In genomic region chr7:22855049-22855392, GRCh38 we compare ENCODE assay signal across 8 cellular contexts. TPM values are rescaled to one million over a fixed set of nuclear protein-coding genes. Genes with fewer than 3 reads are reported as not detected.
DNase-seq lines count a peak whose midpoint lies in the region; ATAC-seq, FAIRE-seq and TF ChIP-seq lines count a peak whose summit lies in the region.

No MANE protein-coding gene starts in this region.

- DNase-seq in right atrium auricular region (ENCODE audit: low spot score), result no peak
- no peak for DNase-seq in Right ventricle myocardium superior
- no peak for DNase-seq in activated B cell treated with CpG ODN at 0.5 μM for 24 hours
- DNase-seq in keratinocyte (ENCODE audit: low read depth, low spot score), result no peak
- DNase-seq in upper lobe of left lung, result no peak
- no peak for DNase-seq in NK-92 (lab: John Stamatoyannopoulos, UW; ENCODE audit: unreplicated experiment)
- no peak for DNase-seq in stimulated activated CD4-positive, alpha-beta T cell treated with anti-CD3 and anti-CD28 coated beads, Interleukin-15, amount 100 ng/mL, for 24 hours

- intact Hi-C loops in Right ventricle myocardium superior (cut with DNase I) (loop anchor here (5.0 kb wide), 1 partner anchor 157 kb away; the partner anchor contains the start of gene HYCC1), activated B cell treated with CpG ODN at 0.5 μM for 24 hours (cut with micrococcal nuclease) (loop anchor here (2.0 to 10.0 kb wide), 2 partner anchors 190 to 328 kb away; partner anchors contain the start of gene NUP42)

- no peaks in the 10 kb centered on the region for H3K9me1 ChIP-seq in keratinocyte (ENCODE audit: control insufficient read depth, extremely low read depth, insufficient read depth, low read length)

- no peak for TF ChIP-seq CTCF in right atrium auricular region (IDR thresholded peaks at IDR 0.05)
- no peak for TF ChIP-seq CTCF in activated B cell treated with CpG ODN at 0.5 μM for 24 hours (IDR thresholded peaks at IDR 0.05)
- TF ChIP-seq CTCF in keratinocyte (optimal IDR thresholded peaks at IDR 0.05 in 1 of 3, IDR thresholded peaks at IDR 0.05 in 1 of 3, conservative IDR thresholded peaks at IDR 0.05 in 1 of 3; ENCODE audit: extremely low read depth in 1 of 3, insufficient read depth in 2 of 3, low read length in 3 of 3), result no peak
- no peak for TF ChIP-seq CTCF in upper lobe of left lung (IDR thresholded peaks at IDR 0.05)

- ATAC-seq in Right ventricle myocardium superior (ENCODE audit: poor library complexity) (no peak), activated B cell treated with CpG ODN at 0.5 μM for 24 hours (ENCODE audit: low read depth) (no peak), upper lobe of left lung (ENCODE audit: low FRiP score in 2 of 2) (no peak), HG03457 (IDR thresholded peaks at IDR 0.05; ENCODE audit: unreplicated experiment) (no peak)

- H3K9ac ChIP-seq in keratinocyte (ENCODE audit: control insufficient read depth, extremely low read depth, insufficient read depth, low read length), result peak overlapping the region; percentile 99

- H3K4me3 Mint-ChIP-seq in activated B cell treated with CpG ODN at 0.5 μM for 24 hours, result peak overlapping the region; percentile 96

- H3K4me1 Mint-ChIP-seq in activated B cell treated with CpG ODN at 0.5 μM for 24 hours, result peaks cover 58% of the 10 kb centered on the region

- peaks cover 41% of the 10 kb centered on the region for H3K36me3 Mint-ChIP-seq in activated B cell treated with CpG ODN at 0.5 μM for 24 hours (ENCODE audit: low read depth)

- H3K9me3 ChIP-seq in right atrium auricular region (no peaks in the 10 kb centered on the region), keratinocyte (ENCODE audit: control insufficient read depth, low read depth, low read length) (no peaks in the 10 kb centered on the region), upper lobe of left lung (no peaks in the 10 kb centered on the region)

- no peaks in the 10 kb centered on the region for H3K27me3 ChIP-seq in right atrium auricular region
- H3K27me3 ChIP-seq in keratinocyte (ENCODE audit: control insufficient read depth, extremely low read depth, insufficient read depth, low read length), result no peaks in the 10 kb centered on the region
- H3K27me3 ChIP-seq in upper lobe of left lung, result no peaks in the 10 kb centered on the region

- H3K79me2 ChIP-seq in keratinocyte (ENCODE audit: control insufficient read depth, insufficient read depth, low read length), result peaks cover 9% of the 10 kb centered on the region

- H4K20me1 ChIP-seq in keratinocyte (ENCODE audit: control insufficient read depth, extremely low read depth, insufficient read depth, low read length), result no peaks in the 10 kb centered on the region

- 48 to 49% methylated on average over 9 of the region's 9 CpGs for WGBS in upper lobe of left lung, 2 donors

- peak overlapping the region; percentile 91 for H3K27ac Mint-ChIP-seq in activated B cell treated with CpG ODN at 0.5 μM for 24 hours

- H3K4me2 ChIP-seq in keratinocyte (ENCODE audit: control insufficient read depth, extremely low read depth, insufficient read depth, low read depth, low read length), result peak overlapping the region; percentile 93

- H3K27me3 Mint-ChIP-seq in activated B cell treated with CpG ODN at 0.5 μM for 24 hours, result no peaks in the 10 kb centered on the region

- H2AFZ ChIP-seq in keratinocyte (ENCODE audit: control insufficient read depth, low read length), result no peak overlapping the region

- no peaks in the 10 kb centered on the region for H3K9me3 Mint-ChIP-seq in activated B cell treated with CpG ODN at 0.5 μM for 24 hours

- H3K4me3 ChIP-seq in right atrium auricular region (peak overlapping the region; percentile 61 to 69), keratinocyte (ENCODE audit: control insufficient read depth in 2 of 3, extremely low read depth in 1 of 3, insufficient read depth in 2 of 3, low read depth in 1 of 3, low read length in 3 of 3) (peak overlapping the region; percentile 79 to 92 (median 81)), upper lobe of left lung (peak overlapping the region; percentile 59 to 84 (median 69))

- H3K27ac ChIP-seq in right atrium auricular region (peak overlapping the region; percentile 94 to 96), keratinocyte (ENCODE audit: control insufficient read depth, insufficient read depth, low read length) (peak overlapping the region; percentile 98), upper lobe of left lung (peak overlapping the region; percentile 79 to 95 (median 90))

- FAIRE-seq in keratinocyte (lab: Jason Lieb, UNC), result no peak

- CTCF ChIA-PET in activated B cell treated with CpG ODN at 0.5 μM for 24 hours (lab: Charles Lee), result interaction anchor here (4.2 kb wide), 1 partner anchor 200 kb away, joined by 27 read pairs; no protein-coding TSS in a partner anchor

- TF ChIP-seq POLR2A in upper lobe of left lung (IDR thresholded peaks at IDR 0.05), result no peak

- H3K36me3 ChIP-seq in right atrium auricular region, result peaks cover 28% of the 10 kb centered on the region
- peaks cover 0 to 7% of the 10 kb centered on the region in 2 experiments for H3K36me3 ChIP-seq in keratinocyte (ENCODE audit: control insufficient read depth in 2 of 2, extremely low read depth in 1 of 2, insufficient read depth in 2 of 2, low read length in 2 of 2)
- H3K36me3 ChIP-seq in upper lobe of left lung, result peaks cover 0 to 20% (median 0%) of the 10 kb centered on the region in 4 donors

- dilution Hi-C loops in keratinocyte (cut with MboI; ENCODE audit: extremely low pct_ligation_motif_present, low sequenced_read_pairs), result no loop called here

- TF ChIP-seq EP300 in upper lobe of left lung (IDR thresholded peaks at IDR 0.05), result no peak

- H3K4me1 ChIP-seq in right atrium auricular region, result peaks cover 0 to 34% of the 10 kb centered on the region in 2 donors
- H3K4me1 ChIP-seq in keratinocyte (ENCODE audit: control insufficient read depth, extremely low read depth, insufficient read depth, low read length), result peaks cover 52% of the 10 kb centered on the region
- peaks cover 3 to 29% (median 28%) of the 10 kb centered on the region in 4 donors for H3K4me1 ChIP-seq in upper lobe of left lung

- POLR2A ChIA-PET in activated B cell treated with CpG ODN at 0.5 μM for 24 hours (lab: Charles Lee), result interaction anchor here (0.6 to 1.5 kb wide), 4 partner anchors 10 to 197 kb away, joined by 3 to 4 read pairs (median 4); no protein-coding TSS in a partner anchor

RNA-seq across cellular contexts. Expression of gene TOMM7, which starts 32.4 kb away (rescaled TPM):
- 100 to 1,000 TPM; 101 to 188 TPM for total RNA-seq in right atrium auricular region
- 634 TPM for total RNA-seq in Right ventricle myocardium superior
- 324 and 406 TPM in 2 replicates for total RNA-seq in activated B cell treated with CpG ODN at 0.5 μM for 24 hours
- 219 to 1,492 TPM (median 1,291 TPM) in 3 replicates for polyA plus RNA-seq in keratinocyte
- 1,072 TPM for polyA plus RNA-seq in keratinocyte (2011; ENCODE audit: low read depth)
- 405 and 430 TPM in 2 replicates for polyA plus RNA-seq in keratinocyte (2011; cell fraction: cytosol; rRNA removed)
- 121 and 150 TPM in 2 replicates for polyA plus RNA-seq in keratinocyte (2011; cell fraction: nucleus; rRNA removed)
- polyA plus RNA-seq in keratinocyte (2012; ENCODE audit: low replicate concordance), result 605 and 921 TPM in 2 replicates
- 47.5 to 168 TPM (median 67.3 TPM) in 3 replicates for polyA minus RNA-seq in keratinocyte
- polyA minus RNA-seq in keratinocyte (2011; cell fraction: cytosol; rRNA and poly(A)+ RNA removed), result 91.3 TPM
- 32.2 and 61.0 TPM in 2 replicates for polyA minus RNA-seq in keratinocyte (2011; cell fraction: nucleus; rRNA and poly(A)+ RNA removed)
- total RNA-seq in upper lobe of left lung, result 100 to 1,000 TPM in 5 of 6 donors, 10 to 100 TPM in 1; 42.4 to 387 (median 171) TPM
